Comparison of ENCODE assay signal across 8 cellular contexts in genomic region chr21:34129039-34129891, GRCh38. TPM values are rescaled to one million over a fixed set of nuclear protein-coding genes. Genes with fewer than 3 reads are reported as not detected.
A peak's percentile ranks its signal among the peaks of the same experiment; 100 is the strongest.
DNase-seq lines count a peak whose midpoint lies in the region; ATAC-seq and TF ChIP-seq lines count a peak whose summit lies in the region.

No MANE protein-coding gene starts in this region.

- H3K36me3 ChIP-seq in MG63 (peaks cover 82% of the 10 kb centered on the region), lung (ENCODE audit: control insufficient read depth in 2 of 2, insufficient read depth in 2 of 2, low read length in 2 of 2) (peaks cover 5 to 9% of the 10 kb centered on the region in 2 donors)

- H3K4me3 ChIP-seq in MG63: no peak overlapping the region
- no peak overlapping the region for H3K4me3 ChIP-seq in lung

- ATAC-seq in lung (ENCODE audit: insufficient read depth, low FRiP score): peak; percentile 58

- DNase-seq in AG09319 (ENCODE audit: extremely low read depth, low read depth) (peak; percentile 65), MG63 (peak; percentile 67), dermis blood vessel endothelial cell (peak; percentile 85), lung (ENCODE audit: low spot score) (no peak), COR-L47 (lab: John Stamatoyannopoulos, UW) (no peak), GF-D8 (lab: John Stamatoyannopoulos, UW) (no peak)
- peak; percentile 67 to 75 for DNase-seq in activated CD4-positive, alpha-beta T cell treated with anti-CD3 and anti-CD28 coated beads, Interleukin-2, amount 50 U/mL, for 48 hours
- peak; percentile 17 to 40 (median 35) for DNase-seq in stimulated activated CD4-positive, alpha-beta T cell treated with anti-CD3 and anti-CD28 coated beads, TNF-alpha, amount 100 ng/mL, for 4 hours (ENCODE audit: low read depth in 3 of 3)

- peak; percentile 71 for TF ChIP-seq CTCF in AG09319 (IDR thresholded peaks at IDR 0.05; ENCODE audit: low read depth, low read length)
- TF ChIP-seq CTCF in lung (IDR thresholded peaks at IDR 0.05; ENCODE audit: control extremely low read depth, extremely low read depth): no peak

- peak overlapping the region; percentile 84 to 89 for H3K27ac ChIP-seq in lung (ENCODE audit: low read depth in 1 of 2, low read length in 1 of 2)

- H3K27me3 ChIP-seq in MG63: no peaks in the 10 kb centered on the region
- H3K27me3 ChIP-seq in lung (ENCODE audit: control insufficient read depth, insufficient read depth): no peaks in the 10 kb centered on the region

- WGBS in lung, 2 donors: 44 to 64% methylated on average over 17 of the region's 17 CpGs

- no peaks in the 10 kb centered on the region for H3K9me3 ChIP-seq in MG63
- H3K9me3 ChIP-seq in lung (ENCODE audit: control insufficient read depth in 2 of 2, insufficient read depth in 1 of 2, low read length in 1 of 2): no peaks in the 10 kb centered on the region

- H3K4me1 ChIP-seq in lung (ENCODE audit: control insufficient read depth in 2 of 2, insufficient read depth in 2 of 2, low read length in 2 of 2): peaks cover 12 to 32% of the 10 kb centered on the region in 2 donors

RNA-seq across cellular contexts. Expression of gene MRPS6, which starts 55.9 kb away (rescaled TPM):
- 32.1 and 46.4 TPM in 2 replicates for total RNA-seq in MG63 (2014; rRNA removed; shearing (Covaris generic); ENCODE audit: low replicate concordance)
- total RNA-seq in dermis blood vessel endothelial cell (14.3 and 16.3 TPM in 2 replicates), lung (10 to 100 TPM; 28.4 to 38.3 TPM)
- polyA plus RNA-seq in lung: 10 to 100 TPM; 35.9 to 73.9 TPM

RNA-seq across cellular contexts. Expression of gene SLC5A3, which starts 55.9 kb away (rescaled TPM):
- total RNA-seq in MG63 (2014; rRNA removed; shearing (Covaris generic); ENCODE audit: low replicate concordance): 14.0 and 24.3 TPM in 2 replicates
- total RNA-seq in dermis blood vessel endothelial cell (39.1 and 45.1 TPM in 2 replicates), lung (10 to 100 TPM; 10.9 to 49.1 TPM)
- 1 to 10 TPM; 1.8 to 3.1 TPM for polyA plus RNA-seq in lung

Comparison
In these comparisons a context has a peak if more than half of its experiments do, and no peak if none do; other contexts are left out.
1. DNase-seq: peak in AG09319 (single experiment), MG63 (single experiment), activated CD4-positive, alpha-beta T cell treated with anti-CD3 and anti-CD28 coated beads, Interleukin-2, amount 50 U/mL, for 48 hours (2 of 2), dermis blood vessel endothelial cell (single experiment) and stimulated activated CD4-positive, alpha-beta T cell treated with anti-CD3 and anti-CD28 coated beads, TNF-alpha, amount 100 ng/mL, for 4 hours (3 of 3); none in lung (single experiment), COR-L47 (single experiment) and GF-D8 (single experiment).